1 cellular context compared by ENCODE assay signal in the genomic region with DNA sequence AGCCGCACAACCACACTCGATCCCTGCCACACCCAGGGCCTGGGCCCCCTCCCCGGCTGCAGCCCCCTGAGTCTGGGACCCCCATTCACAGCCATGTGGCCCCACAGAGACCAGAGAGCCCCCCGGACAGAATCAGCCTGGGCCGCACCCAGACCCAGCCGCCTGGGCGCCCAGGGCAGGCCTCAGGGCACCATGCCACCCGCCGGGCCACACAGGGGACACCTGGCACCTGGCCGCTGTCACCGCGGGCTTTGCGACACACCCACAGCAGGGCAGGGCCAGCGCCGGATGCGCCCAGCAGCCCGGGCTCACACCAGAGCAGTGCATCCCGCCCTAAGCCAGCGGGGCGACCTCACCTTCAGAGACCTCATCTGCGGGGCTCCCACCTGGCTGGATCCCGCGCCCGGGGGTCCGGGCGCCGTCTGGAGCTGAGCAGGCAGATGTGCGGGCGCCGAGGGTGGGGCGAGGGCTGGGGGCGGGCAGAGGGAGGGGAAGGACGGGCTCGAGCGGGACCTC.
TF ChIP-seq lines count a peak whose summit lies in the region.

No MANE protein-coding gene starts in this region.

TF ChIP-seq in H1, 55 proteins besides CTCF, POLR2A, EP300 and RAD21:
- TF ChIP-seq BRCA1 (IDR thresholded peaks at IDR 0.05; ENCODE audit: low read depth, low read length) (no peak), CBX5 (IDR thresholded peaks at IDR 0.05; ENCODE audit: low read depth, low read length) (no peak), MAFK (IDR thresholded peaks at IDR 0.05; ENCODE audit: low read depth, low read length) (no peak), CEBPB (IDR thresholded peaks at IDR 0.05; ENCODE audit: low read depth, low read length) (no peak), SP1 (IDR thresholded peaks at IDR 0.05; ENCODE audit: low read depth, low read length) (no peak), SRF (IDR thresholded peaks at IDR 0.05; ENCODE audit: low read depth, low read length) (no peak), NRF1 (IDR thresholded peaks at IDR 0.05; ENCODE audit: low read depth, low read length) (no peak), JUND (IDR thresholded peaks at IDR 0.05; ENCODE audit: low read length) (no peak), CHD2 (IDR thresholded peaks at IDR 0.05; ENCODE audit: low read length) (no peak), TAF7 (optimal IDR thresholded peaks at IDR 0.05; ENCODE audit: borderline replicate concordance, low read depth, low read length) (no peak), PHF8 (conservative IDR thresholded peaks at IDR 0.05; ENCODE audit: low read depth, low read length) (no peak), GABPA (IDR thresholded peaks at IDR 0.05; ENCODE audit: borderline replicate concordance, insufficient read depth, low read length) (no peak)
- TF ChIP-seq, protein P1, sequence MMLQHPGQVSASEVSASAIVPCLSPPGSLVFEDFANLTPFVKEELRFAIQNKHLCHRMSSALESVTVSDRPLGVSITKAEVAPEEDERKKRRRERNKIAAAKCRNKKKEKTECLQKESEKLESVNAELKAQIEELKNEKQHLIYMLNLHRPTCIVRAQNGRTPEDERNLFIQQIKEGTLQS (IDR thresholded peaks at IDR 0.05; ENCODE audit: insufficient read depth, low read depth, low read length): no peak
- TF ChIP-seq, protein P2, sequence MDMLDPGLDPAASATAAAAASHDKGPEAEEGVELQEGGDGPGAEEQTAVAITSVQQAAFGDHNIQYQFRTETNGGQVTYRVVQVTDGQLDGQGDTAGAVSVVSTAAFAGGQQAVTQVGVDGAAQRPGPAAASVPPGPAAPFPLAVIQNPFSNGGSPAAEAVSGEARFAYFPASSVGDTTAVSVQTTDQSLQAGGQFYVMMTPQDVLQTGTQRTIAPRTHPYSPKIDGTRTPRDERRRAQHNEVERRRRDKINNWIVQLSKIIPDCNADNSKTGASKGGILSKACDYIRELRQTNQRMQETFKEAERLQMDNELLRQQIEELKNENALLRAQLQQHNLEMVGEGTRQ (IDR thresholded peaks at IDR 0.05; ENCODE audit: low read length): no peak
TF ChIP-seq in H1: peak in this region for 0.
